Comparison of ENCODE assay signal across 1 cellular context in the genomic region with DNA sequence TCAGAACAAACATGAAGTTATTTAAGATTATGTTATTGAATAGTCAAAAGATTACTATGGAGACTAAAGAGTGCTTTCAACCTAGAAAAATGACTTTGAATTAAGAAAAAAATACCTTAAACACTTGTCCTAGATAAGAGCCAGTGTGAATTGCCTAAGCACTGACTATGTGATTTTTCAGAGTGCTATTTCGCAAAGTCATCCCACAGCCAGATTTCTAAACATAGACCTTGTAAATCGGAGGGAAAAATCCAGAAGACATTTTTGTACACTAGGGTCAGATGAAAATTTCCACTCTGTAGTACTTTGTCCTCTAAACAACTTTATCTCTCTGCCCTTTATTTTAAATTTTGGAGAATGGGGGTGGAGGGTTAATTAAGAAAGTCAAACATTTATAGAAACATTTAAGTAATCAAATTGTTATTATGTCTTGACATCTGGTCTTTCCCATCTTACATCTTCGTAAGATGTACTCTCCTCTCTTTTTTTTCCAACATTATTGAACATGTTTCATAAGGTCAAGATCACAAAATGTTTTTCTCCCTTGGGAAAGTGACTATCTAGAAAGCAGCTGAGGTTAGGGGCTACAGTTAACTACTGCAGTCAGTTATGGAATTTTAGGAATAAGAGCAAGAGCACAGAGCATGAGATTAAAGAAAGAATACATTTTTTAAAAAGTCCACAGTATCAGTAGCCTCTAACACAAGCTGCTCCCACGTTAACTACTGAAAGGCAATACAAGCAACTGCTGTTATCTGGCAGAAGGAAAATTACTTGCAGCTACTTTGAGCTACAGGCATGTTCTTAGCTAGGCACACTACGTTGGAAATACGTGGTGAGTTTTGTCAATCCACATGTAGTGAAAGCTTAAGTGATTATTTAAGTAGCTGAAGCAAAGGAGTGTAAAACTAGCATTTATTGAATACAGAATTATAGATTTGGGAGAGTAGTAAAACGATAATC.
TF ChIP-seq lines count a peak whose summit lies in the region.

No MANE protein-coding gene starts in this region.

TF ChIP-seq in endothelial cell of umbilical vein, 7 proteins besides CTCF, POLR2A, EP300 and RAD21:
- TF ChIP-seq EZH2 (IDR thresholded peaks at IDR 0.05; ENCODE audit: borderline replicate concordance, low read depth, low read length, severe bottlenecking) (no peak), MAX (IDR thresholded peaks at IDR 0.05; ENCODE audit: insufficient read depth, insufficient read length) (no peak), FOS (IDR thresholded peaks at IDR 0.05; ENCODE audit: borderline replicate concordance, insufficient read depth, low read length) (no peak), POLR2AphosphoS5 (IDR thresholded peaks at IDR 0.05; ENCODE audit: insufficient read depth, low read depth, low read length) (no peak), JUN (IDR thresholded peaks at IDR 0.05; ENCODE audit: borderline replicate concordance, insufficient read depth, insufficient read length, low read depth) (no peak), GATA2 (IDR thresholded peaks at IDR 0.05; ENCODE audit: insufficient read depth, insufficient read length, low read depth, low read length) (no peak), MYC (IDR thresholded peaks at IDR 0.05; ENCODE audit: low read depth, low read length) (no peak)
